8 cellular contexts compared by ENCODE assay signal in genomic region chr18:11733031-11733430, GRCh38. TPM values are rescaled to one million over a fixed set of nuclear protein-coding genes. Genes with fewer than 3 reads are reported as not detected.
DNase-seq lines count a peak whose midpoint lies in the region; ATAC-seq and TF ChIP-seq lines count a peak whose summit lies in the region.

No MANE protein-coding gene starts in this region.

- ATAC-seq in left lobe of liver (peak; percentile 100), GM21515 (IDR thresholded peaks at IDR 0.05; ENCODE audit: unreplicated experiment) (no peak)

- H3K27me3 ChIP-seq in BJ (ENCODE audit: control insufficient read depth, insufficient read depth, low read length) = peaks cover 4% of the 10 kb centered on the region; the same call in 1 of the 2 replicates

- H3K4me3 ChIP-seq in BJ (ENCODE audit: low read depth, low read length) = peak overlapping the region; percentile 25

- CTCF ChIA-PET in BJ (lab: Yijun Ruan, JAX) = interaction anchor here (0.6 to 3.3 kb wide), 36 partner anchors 9 to 539 kb away, joined by 3 to 28 read pairs (median 4); partner anchors contain the start of gene GNAL

- TF ChIP-seq CTCF in BJ (IDR thresholded peaks at IDR 0.05; ENCODE audit: insufficient read depth, low read depth, low read length) = peak; percentile 96
- TF ChIP-seq CTCF in GM20000 (IDR thresholded peaks at IDR 0.05; ENCODE audit: extremely low read depth, missing control alignments) = peak; percentile 90

- DNase-seq in BJ (ENCODE audit: low read depth) (no peak), GM20000 (ENCODE audit: low spot score) (peak; percentile 84), NCI-H2029 (lab: John Stamatoyannopoulos, UW) (peak; percentile 3), left lobe of liver (ENCODE audit: low spot score) (peak; percentile 77)
- peak; percentile 43 for DNase-seq in activated CD4-positive, CD25-positive, alpha-beta regulatory T cell treated with anti-CD3 and anti-CD28 coated beads, Interleukin-2, amount 50 U/mL, for 16 hours (ENCODE audit: low read depth, low spot score)
- DNase-seq in central memory CD4-positive, alpha-beta T cell = peak; percentile 39
- peak; percentile 39 for DNase-seq in stimulated activated CD4-positive, alpha-beta T cell treated with anti-CD3 and anti-CD28 coated beads, Interleukin-2, amount 100 ng/mL, for 4 hours (ENCODE audit: low read depth)

- no peaks in the 10 kb centered on the region for H3K36me3 ChIP-seq in BJ (ENCODE audit: control insufficient read depth, insufficient read depth, low read length)

- POLR2A ChIA-PET in BJ (lab: Charles Lee) = no interaction called here

RNA-seq across cellular contexts. Expression of gene GNAL, which starts 44.0 kb away (rescaled TPM):
- polyA plus RNA-seq in BJ (2011; rRNA removed) = 0.21 and 0.43 TPM in 2 replicates
- 0.05 TPM in 2 replicates for polyA minus RNA-seq in BJ (2011; rRNA and poly(A)+ RNA removed)
- total RNA-seq in left lobe of liver = 1.3 TPM
